In genomic region chr1:24893431-24893830, GRCh38 we compare ENCODE assay signal across 21 cellular contexts. TPM values are rescaled to one million over a fixed set of nuclear protein-coding genes. Genes with fewer than 3 reads are reported as not detected.
DNase-seq lines count a peak whose midpoint lies in the region; ATAC-seq and TF ChIP-seq lines count a peak whose summit lies in the region.
"Had no signal": no experiment of that assay in that cellular context is flagged by ENCODE, and none has a peak within 500 bp of the region (broad histone marks: within the 10 kb centered on the region; RNA-seq: fewer than 3 reads in every experiment).

No MANE protein-coding gene starts in this region.

- CTCF ChIA-PET in activated CD4-positive, alpha-beta T cell treated with anti-CD3 and anti-CD28 coated beads for 36 hours (lab: Charles Lee): no interaction called here
- CTCF ChIA-PET in OCI-LY7 (lab: Charles Lee; ENCODE audit: unreplicated experiment): no interaction called here

- no peak overlapping the region for H2AFZ ChIP-seq in OCI-LY3 (ENCODE audit: low read depth, low read length)
- H2AFZ ChIP-seq in OCI-LY7 (ENCODE audit: low read length): no peak overlapping the region
- H2AFZ ChIP-seq: GM23338 had no signal

- BruUV-seq in OCI-LY7 (replicated peaks; lab: Mats Ljungman, UMichigan): no TSS peak

- H3K4me2 ChIP-seq in OCI-LY3 (ENCODE audit: low read length) (peak overlapping the region; percentile 66), OCI-LY7 (ENCODE audit: low read length) (no peak overlapping the region)
- H3K4me2 ChIP-seq: GM23338 had no signal

- peaks cover 5% of the 10 kb centered on the region for H3K36me3 Mint-ChIP-seq in activated CD4-positive, alpha-beta T cell treated with anti-CD3 and anti-CD28 coated beads for 36 hours (ENCODE audit: low read depth)
- peaks cover 50% of the 10 kb centered on the region for H3K36me3 Mint-ChIP-seq in stimulated activated effector memory CD8-positive, alpha-beta T cell treated with anti-CD3 and anti-CD28 coated beads, Interleukin-12 subunit alpha, Interleukin-12 subunit beta, amount 100 ng/mL, for 72 hours

- H3K4me3 Mint-ChIP-seq in activated CD4-positive, alpha-beta T cell treated with anti-CD3 and anti-CD28 coated beads for 36 hours: no peak overlapping the region
- no peak overlapping the region for H3K4me3 Mint-ChIP-seq in stimulated activated effector memory CD8-positive, alpha-beta T cell treated with anti-CD3 and anti-CD28 coated beads, Interleukin-12 subunit alpha, Interleukin-12 subunit beta, amount 100 ng/mL, for 72 hours
- H3K4me3 Mint-ChIP-seq: B cell; GM23338; naive thymus-derived CD8-positive, alpha-beta T cell had no signal

- H3K27ac ChIP-seq in OCI-LY3 (ENCODE audit: low read length) (no peak overlapping the region), left lung (no peak overlapping the region), OCI-LY7 (ENCODE audit: low read depth, low read length, poor library complexity, severe bottlenecking) (no peak overlapping the region), esophagus squamous epithelium (no peak overlapping the region)

- TF ChIP-seq CTCF in OCI-LY3 (IDR thresholded peaks at IDR 0.05; ENCODE audit: low read depth, low read length) (no peak), left lung (IDR thresholded peaks at IDR 0.05) (no peak), OCI-LY7 (conservative IDR thresholded peaks at IDR 0.05; ENCODE audit: low read length) (no peak), esophagus squamous epithelium (IDR thresholded peaks at IDR 0.05) (no peak)

- H3K27ac Mint-ChIP-seq in activated CD4-positive, alpha-beta T cell treated with anti-CD3 and anti-CD28 coated beads for 36 hours: no peak overlapping the region
- H3K27ac Mint-ChIP-seq in stimulated activated effector memory CD8-positive, alpha-beta T cell treated with anti-CD3 and anti-CD28 coated beads, Interleukin-12 subunit alpha, Interleukin-12 subunit beta, amount 100 ng/mL, for 72 hours: peak overlapping the region; percentile 15
- H3K27ac Mint-ChIP-seq: B cell, GM23338 had no signal

- peak; percentile 0 for DNase-seq in activated CD4-positive, alpha-beta T cell treated with anti-CD3 and anti-CD28 coated beads for 48 hours
- DNase-seq in activated CD4-positive, alpha-beta T cell treated with anti-CD3 and anti-CD28 coated beads for 36 hours: no peak
- DNase-seq in left lung (peak in 1 of 2 donors; percentile 67), OCI-LY7 (ENCODE audit: low spot score) (no peak), esophagus squamous epithelium (lab: John Stamatoyannopoulos, UW) (no peak)
- DNase-seq in stimulated activated effector memory CD8-positive, alpha-beta T cell treated with anti-CD3 and anti-CD28 coated beads, Interleukin-12 subunit alpha, Interleukin-12 subunit beta, amount 100 ng/mL, for 72 hours (ENCODE audit: low spot score in 2 of 2): no peak
- DNase-seq: activated gamma-delta T cell; amygdala; mesendoderm; MV-4-11; naive thymus-derived CD8-positive, alpha-beta T cell; NCI-H1694; NCI-H748 treated with DMSO at 0.1 percent for 48 hours; right cardiac atrium; SHP77 had no signal

- POLR2A ChIA-PET in activated CD4-positive, alpha-beta T cell treated with anti-CD3 and anti-CD28 coated beads for 36 hours (lab: Charles Lee): no interaction called here
- POLR2A ChIA-PET in OCI-LY7 (lab: Charles Lee): no interaction called here

- H3K27me3 ChIP-seq in OCI-LY3 (ENCODE audit: low read depth, low read length) (no peaks in the 10 kb centered on the region), left lung (peaks cover 0 to 16% of the 10 kb centered on the region in 2 donors), esophagus squamous epithelium (peaks cover 0 to 19% (median 0%) of the 10 kb centered on the region in 4 donors)

- H3K9me3 ChIP-seq in OCI-LY3 (ENCODE audit: insufficient read depth, low read length) (no peaks in the 10 kb centered on the region), left lung (peaks cover 0 to 10% of the 10 kb centered on the region in 2 donors), OCI-LY7 (ENCODE audit: low read length) (no peaks in the 10 kb centered on the region), esophagus squamous epithelium (peaks cover 0 to 10% (median 7%) of the 10 kb centered on the region in 3 donors)

- no peaks in the 10 kb centered on the region for H4K20me1 ChIP-seq in OCI-LY3 (ENCODE audit: insufficient read depth, low read length)
- H4K20me1 ChIP-seq in OCI-LY7 (ENCODE audit: insufficient read depth, low read length): no peaks in the 10 kb centered on the region

- no peaks in the 10 kb centered on the region for H3K36me3 ChIP-seq in OCI-LY3 (replicated peaks; ENCODE audit: low read depth, low read length)
- no peaks in the 10 kb centered on the region for H3K36me3 ChIP-seq in left lung
- H3K36me3 ChIP-seq in OCI-LY7 (ENCODE audit: insufficient read depth, low read length): no peaks in the 10 kb centered on the region; the same call in 1 of the 2 replicates
- no peaks in the 10 kb centered on the region for H3K36me3 ChIP-seq in esophagus squamous epithelium

- 65 to 67% methylated on average over 2 to 3 of the region's 3 CpGs for WGBS in esophagus squamous epithelium, 2 donors

- H3K9me3 Mint-ChIP-seq in activated CD4-positive, alpha-beta T cell treated with anti-CD3 and anti-CD28 coated beads for 36 hours (ENCODE audit: low read depth): peaks cover 9% of the 10 kb centered on the region
- peaks cover 9% of the 10 kb centered on the region for H3K9me3 Mint-ChIP-seq in stimulated activated effector memory CD8-positive, alpha-beta T cell treated with anti-CD3 and anti-CD28 coated beads, Interleukin-12 subunit alpha, Interleukin-12 subunit beta, amount 100 ng/mL, for 72 hours

- intact Hi-C loops in activated CD4-positive, alpha-beta T cell treated with anti-CD3 and anti-CD28 coated beads for 36 hours (cut with DNase I, micrococcal nuclease): no loop called here
- intact Hi-C loops in left lung (cut with DNase I): no loop called here
- intact Hi-C loops in OCI-LY7 (cut with micrococcal nuclease; ENCODE audit: unreplicated experiment): no loop called here
- intact Hi-C loops in esophagus squamous epithelium (cut with DNase I): no loop called here

- ATAC-seq in activated CD4-positive, alpha-beta T cell treated with anti-CD3 and anti-CD28 coated beads for 36 hours: no peak
- ATAC-seq in left lung (peak; percentile 89), HG03442 (IDR thresholded peaks at IDR 0.05; ENCODE audit: unreplicated experiment) (no peak)
- ATAC-seq in stimulated activated effector memory CD8-positive, alpha-beta T cell treated with anti-CD3 and anti-CD28 coated beads, Interleukin-12 subunit alpha, Interleukin-12 subunit beta, amount 100 ng/mL, for 72 hours: no peak
- ATAC-seq: GM23338; naive thymus-derived CD8-positive, alpha-beta T cell; right cardiac atrium had no signal

- TF ChIP-seq POLR2A in esophagus squamous epithelium (IDR thresholded peaks at IDR 0.05): no peak

- no peak overlapping the region for H3K9ac ChIP-seq in OCI-LY3 (ENCODE audit: low read length)

- H3K4me1 ChIP-seq in OCI-LY3 (ENCODE audit: low read length) (peaks cover 23% of the 10 kb centered on the region), left lung (no peaks in the 10 kb centered on the region), OCI-LY7 (ENCODE audit: insufficient read depth, low read length, poor library complexity, severe bottlenecking) (no peaks in the 10 kb centered on the region), esophagus squamous epithelium (no peaks in the 10 kb centered on the region)

- no peaks in the 10 kb centered on the region for H3K9me2 ChIP-seq in OCI-LY7 (ENCODE audit: insufficient read depth, low read length)

- peaks cover 4% of the 10 kb centered on the region for H3K4me1 Mint-ChIP-seq in activated CD4-positive, alpha-beta T cell treated with anti-CD3 and anti-CD28 coated beads for 36 hours
- H3K4me1 Mint-ChIP-seq in stimulated activated effector memory CD8-positive, alpha-beta T cell treated with anti-CD3 and anti-CD28 coated beads, Interleukin-12 subunit alpha, Interleukin-12 subunit beta, amount 100 ng/mL, for 72 hours: peaks cover 18% of the 10 kb centered on the region
- H3K4me1 Mint-ChIP-seq: GM23338 had no signal

- H3K79me2 ChIP-seq in OCI-LY3 (ENCODE audit: low read length) (no peaks in the 10 kb centered on the region), OCI-LY7 (ENCODE audit: insufficient read depth, low read depth, low read length) (no peaks in the 10 kb centered on the region)

- no peaks in the 10 kb centered on the region for H3K27me3 Mint-ChIP-seq in activated CD4-positive, alpha-beta T cell treated with anti-CD3 and anti-CD28 coated beads for 36 hours

- H3K4me3 ChIP-seq in OCI-LY3 (ENCODE audit: low read length) (no peak overlapping the region), left lung (no peak overlapping the region), OCI-LY7 (ENCODE audit: low read depth, low read length, poor library complexity, severe bottlenecking) (no peak overlapping the region), esophagus squamous epithelium (no peak overlapping the region)
- H3K4me3 ChIP-seq: GM23338 had no signal

RNA-seq across cellular contexts. Expression of gene RUNX3, which starts 36.6 kb away (rescaled TPM):
- total RNA-seq in activated CD4-positive, alpha-beta T cell treated with anti-CD3 and anti-CD28 coated beads for 36 hours: 100 to 1,000 TPM; 156 to 167 TPM
- total RNA-seq in left lung (1 to 10 TPM; 2.7 to 8.7 TPM), OCI-LY7 (2022) (39.5 and 41.1 TPM in 2 replicates), esophagus squamous epithelium (1 to 10 TPM; 1.9 to 5.7 (median 3.1) TPM)
- 9.5 and 12.2 TPM in 2 replicates for total RNA-seq in OCI-LY7 (2014; rRNA removed; shearing (Covaris generic))
- total RNA-seq: A172, osteocyte had no signal
